In genomic region chr13:50257646-50258045, GRCh38 we compare ENCODE assay signal across 27 cellular contexts.
DNase-seq lines count a peak whose midpoint lies in the region; ATAC-seq and TF ChIP-seq lines count a peak whose summit lies in the region.
"Had no signal": no experiment of that assay in that cellular context is flagged by ENCODE, and none has a peak within 500 bp of the region (broad histone marks: within the 10 kb centered on the region; RNA-seq: fewer than 3 reads in every experiment).

No MANE protein-coding gene starts in this region.

- H3K9me2 ChIP-seq in Loucy (replicated peaks; ENCODE audit: low read depth, low read length): no peaks in the 10 kb centered on the region

- H3K4me3 ChIP-seq in CD4-positive, alpha-beta memory T cell (ENCODE audit: low read length in 2 of 2): no peak overlapping the region
- H3K4me3 ChIP-seq in Loucy (ENCODE audit: low read length, poor library complexity, severe bottlenecking): no peak overlapping the region
- H3K4me3 ChIP-seq: adrenal gland, dorsolateral prefrontal cortex, right lobe of liver, SJCRH30, transverse colon had no signal

- no peak overlapping the region for H3K27ac ChIP-seq in CD4-positive, alpha-beta memory T cell (ENCODE audit: low read depth, low read length)
- H3K27ac ChIP-seq: adrenal gland, dorsolateral prefrontal cortex, right lobe of liver, SJCRH30, transverse colon had no signal

- TF ChIP-seq CTCF in Loucy (conservative IDR thresholded peaks at IDR 0.05; ENCODE audit: low read length): no peak
- no peak for TF ChIP-seq CTCF in nephron progenitor cell (IDR thresholded peaks at IDR 0.05)

- intact Hi-C loops in CD4-positive, alpha-beta memory T cell (cut with micrococcal nuclease): loop anchor here (5.0 kb wide), 2 partner anchors 40 to 130 kb away; no protein-coding TSS in a partner anchor

- H3K9me3 Mint-ChIP-seq in activated T-cell treated with anti-CD3 and anti-CD28 coated beads, Interleukin-2, amount 50 U/mL, for 72 hours: peaks cover 1 to 3% of the 10 kb centered on the region in 2 donors
- H3K9me3 Mint-ChIP-seq in activated T-cell treated with anti-CD3 and anti-CD28 coated beads, Interleukin-2, amount 50 U/mL, for 24 hours: peaks cover under 1% of the 10 kb centered on the region
- H3K9me3 Mint-ChIP-seq in CD4-positive, alpha-beta memory T cell: peaks cover 0 to 2% (median 0%) of the 10 kb centered on the region in 8 donors
- H3K9me3 Mint-ChIP-seq in nephron progenitor cell: no peaks in the 10 kb centered on the region
- H3K9me3 Mint-ChIP-seq: immature natural killer cell had no signal

- H3K79me2 ChIP-seq in Loucy (ENCODE audit: insufficient read depth, low read length): peaks cover 68% of the 10 kb centered on the region

- peaks cover 5% of the 10 kb centered on the region for H4K20me1 ChIP-seq in Loucy (ENCODE audit: insufficient read depth, low read length, poor library complexity, severe bottlenecking)

- DNase-seq in activated T-cell treated with anti-CD3 and anti-CD28 coated beads, Interleukin-2, amount 50 U/mL, for 72 hours: peak; percentile 17 to 35
- no peak for DNase-seq in activated T-cell treated with anti-CD3 and anti-CD28 coated beads, Interleukin-2, amount 50 U/mL, for 24 hours
- no peak for DNase-seq in CD4-positive, alpha-beta memory T cell
- no peak for DNase-seq in nephron progenitor cell
- no peak for DNase-seq in HPDE6-E6E7 (ENCODE audit: extremely low spot score)
- DNase-seq in GDM1 (lab: John Stamatoyannopoulos, UW): no peak
- DNase-seq: ACHN; activated CD8-positive, alpha-beta memory T cell treated with anti-CD3 and anti-CD28 coated beads, Interleukin-2, amount 50 U/mL, for 4 hours; activated effector memory CD4-positive, alpha-beta T cell treated with anti-CD3 and anti-CD28 coated beads, Interleukin-2, amount 50 U/mL, for 16 hours; adrenal gland; BE2C; dorsolateral prefrontal cortex; hippocampal formation; immature natural killer cell; KBM-7; mesenchymal stem cell; NCI-H1417 treated with DMSO at 0.1 percent for 48 hours; NCI-H2081; NCI-H2227 treated with DMSO at 0.1 percent for 48 hours; NCI-H69; right lobe of liver; SJCRH30; stimulated activated CD4-positive, alpha-beta T cell treated with anti-CD3 and anti-CD28 coated beads, Interleukin-12 subunit alpha, Interleukin-12 subunit beta, amount 100 ng/mL, for 4 hours; transverse colon had no signal

- peaks cover 20% of the 10 kb centered on the region for H3K4me1 Mint-ChIP-seq in activated T-cell treated with anti-CD3 and anti-CD28 coated beads, Interleukin-2, amount 50 U/mL, for 72 hours (ENCODE audit: low read depth)
- H3K4me1 Mint-ChIP-seq in activated T-cell treated with anti-CD3 and anti-CD28 coated beads, Interleukin-2, amount 50 U/mL, for 24 hours (ENCODE audit: low read depth): peaks cover 38% of the 10 kb centered on the region
- peaks cover 44 to 59% (median 51%) of the 10 kb centered on the region in 4 donors for H3K4me1 Mint-ChIP-seq in CD4-positive, alpha-beta memory T cell
- H3K4me1 Mint-ChIP-seq in nephron progenitor cell: no peaks in the 10 kb centered on the region
- H3K4me1 Mint-ChIP-seq: brain had no signal

- peaks cover 11% of the 10 kb centered on the region for H3F3A ChIP-seq in Loucy (ENCODE audit: low read depth)

- no peak overlapping the region for H3K4me3 Mint-ChIP-seq in activated T-cell treated with anti-CD3 and anti-CD28 coated beads, Interleukin-2, amount 50 U/mL, for 72 hours
- no peak overlapping the region for H3K4me3 Mint-ChIP-seq in activated T-cell treated with anti-CD3 and anti-CD28 coated beads, Interleukin-2, amount 50 U/mL, for 24 hours
- peak overlapping the region in 6 of 8 donors; percentile 19 to 81 (median 43) for H3K4me3 Mint-ChIP-seq in CD4-positive, alpha-beta memory T cell
- H3K4me3 Mint-ChIP-seq in nephron progenitor cell: no peak overlapping the region
- H3K4me3 Mint-ChIP-seq: brain had no signal

- H3K27me3 ChIP-seq in CD4-positive, alpha-beta memory T cell (ENCODE audit: insufficient read depth, low read length): no peaks in the 10 kb centered on the region
- no peaks in the 10 kb centered on the region for H3K27me3 ChIP-seq in Loucy (ENCODE audit: insufficient read depth, low read length, poor library complexity, severe bottlenecking)
- H3K27me3 ChIP-seq: adrenal gland, BE2C, dorsolateral prefrontal cortex, right lobe of liver, SJCRH30, transverse colon had no signal

- ATAC-seq in activated T-cell treated with anti-CD3 and anti-CD28 coated beads, Interleukin-2, amount 50 U/mL, for 72 hours (replicated peaks in 1 of 2): peak; percentile 83 to 85
- ATAC-seq: right lobe of liver had no signal

- H3K36me3 Mint-ChIP-seq in activated T-cell treated with anti-CD3 and anti-CD28 coated beads, Interleukin-2, amount 50 U/mL, for 72 hours (ENCODE audit: insufficient read depth in 2 of 2): no peaks in the 10 kb centered on the region
- H3K36me3 Mint-ChIP-seq in activated T-cell treated with anti-CD3 and anti-CD28 coated beads, Interleukin-2, amount 50 U/mL, for 24 hours (ENCODE audit: low read depth): no peaks in the 10 kb centered on the region
- peaks cover 0 to 4% of the 10 kb centered on the region in 2 donors for H3K36me3 Mint-ChIP-seq in CD4-positive, alpha-beta memory T cell
- no peaks in the 10 kb centered on the region for H3K36me3 Mint-ChIP-seq in nephron progenitor cell (ENCODE audit: low read depth)
- H3K36me3 Mint-ChIP-seq: brain had no signal

- peaks cover 56% of the 10 kb centered on the region for H3K27me3 Mint-ChIP-seq in activated T-cell treated with anti-CD3 and anti-CD28 coated beads, Interleukin-2, amount 50 U/mL, for 72 hours (ENCODE audit: low read depth)
- peaks cover 17% of the 10 kb centered on the region for H3K27me3 Mint-ChIP-seq in activated T-cell treated with anti-CD3 and anti-CD28 coated beads, Interleukin-2, amount 50 U/mL, for 24 hours
- no peaks in the 10 kb centered on the region for H3K27me3 Mint-ChIP-seq in CD4-positive, alpha-beta memory T cell
- peaks cover 4% of the 10 kb centered on the region for H3K27me3 Mint-ChIP-seq in nephron progenitor cell (ENCODE audit: low read depth, poor library complexity)
- H3K27me3 Mint-ChIP-seq: progenitor cell of endocrine pancreas had no signal

- CTCF ChIA-PET in CD4-positive, alpha-beta memory T cell (lab: Charles Lee; ENCODE audit: partially characterized antibody): interaction anchor here (0.9 kb wide), 1 partner anchor 22 kb away, joined by 3 read pairs; no protein-coding TSS in a partner anchor

- no peaks in the 10 kb centered on the region for H3K36me3 ChIP-seq in CD4-positive, alpha-beta memory T cell (ENCODE audit: insufficient read depth, low read length)
- H3K36me3 ChIP-seq in Loucy (ENCODE audit: insufficient read depth, low read length): no peaks in the 10 kb centered on the region
- H3K36me3 ChIP-seq: adrenal gland, BE2C, right lobe of liver, SJCRH30, transverse colon had no signal

- no peaks in the 10 kb centered on the region for H3K9me3 ChIP-seq in CD4-positive, alpha-beta memory T cell (ENCODE audit: control insufficient read depth in 1 of 2, low read length in 2 of 2)
- H3K9me3 ChIP-seq in Loucy (ENCODE audit: insufficient read depth, low read depth, low read length): no peaks in the 10 kb centered on the region
- H3K9me3 ChIP-seq: adrenal gland, BE2C, right lobe of liver, SJCRH30, transverse colon had no signal

- POLR2A ChIA-PET in CD4-positive, alpha-beta memory T cell (lab: Charles Lee; ENCODE audit: partially characterized antibody): interaction anchor here (0.9 to 2.0 kb wide), 6 partner anchors 21 to 261 kb away, joined by 3 to 20 read pairs (median 4); partner anchors contain the start of gene TRIM13

- no peak overlapping the region for H2AFZ ChIP-seq in Loucy (ENCODE audit: low read length)

- H3K4me2 ChIP-seq in Loucy (ENCODE audit: low read depth, low read length, poor library complexity, severe bottlenecking): peak overlapping the region; percentile 44

- peak overlapping the region; percentile 1 for H3K9ac ChIP-seq in Loucy (ENCODE audit: low read depth, low read length, poor library complexity, severe bottlenecking)

- H3K27ac Mint-ChIP-seq in activated T-cell treated with anti-CD3 and anti-CD28 coated beads, Interleukin-2, amount 50 U/mL, for 72 hours: no peak overlapping the region
- no peak overlapping the region for H3K27ac Mint-ChIP-seq in activated T-cell treated with anti-CD3 and anti-CD28 coated beads, Interleukin-2, amount 50 U/mL, for 24 hours
- peak overlapping the region; percentile 24 to 87 (median 76) for H3K27ac Mint-ChIP-seq in CD4-positive, alpha-beta memory T cell
- H3K27ac Mint-ChIP-seq in nephron progenitor cell: peak overlapping the region; percentile 23
- H3K27ac Mint-ChIP-seq: brain, progenitor cell of endocrine pancreas had no signal

- peaks cover 53% of the 10 kb centered on the region for H3K4me1 ChIP-seq in CD4-positive, alpha-beta memory T cell (ENCODE audit: insufficient read depth, low read length)
- peaks cover 70% of the 10 kb centered on the region for H3K4me1 ChIP-seq in Loucy (ENCODE audit: insufficient read depth, low read length, poor library complexity, severe bottlenecking)
- H3K4me1 ChIP-seq: adrenal gland, BE2C, right lobe of liver, SJCRH30, transverse colon had no signal

Comparison
In these comparisons a context has a peak if more than half of its experiments do, and no peak if none do; other contexts are left out.
1. DNase-seq: peak in activated T-cell treated with anti-CD3 and anti-CD28 coated beads, Interleukin-2, amount 50 U/mL, for 72 hours (2 of 2); none in activated T-cell treated with anti-CD3 and anti-CD28 coated beads, Interleukin-2, amount 50 U/mL, for 24 hours (single experiment), CD4-positive, alpha-beta memory T cell (0 of 5), nephron progenitor cell (single experiment), HPDE6-E6E7 (single experiment) and GDM1 (single experiment).
2. H3K27ac Mint-ChIP-seq: peak in CD4-positive, alpha-beta memory T cell (7 of 7) and nephron progenitor cell (single experiment); none in activated T-cell treated with anti-CD3 and anti-CD28 coated beads, Interleukin-2, amount 50 U/mL, for 72 hours (single experiment) and activated T-cell treated with anti-CD3 and anti-CD28 coated beads, Interleukin-2, amount 50 U/mL, for 24 hours (single experiment).
3. H3K4me3 Mint-ChIP-seq: peak in CD4-positive, alpha-beta memory T cell (6 of 8); none in activated T-cell treated with anti-CD3 and anti-CD28 coated beads, Interleukin-2, amount 50 U/mL, for 72 hours (0 of 2), activated T-cell treated with anti-CD3 and anti-CD28 coated beads, Interleukin-2, amount 50 U/mL, for 24 hours (single experiment) and nephron progenitor cell (single experiment).